8 cellular contexts compared by ENCODE assay signal in the genomic region with DNA sequence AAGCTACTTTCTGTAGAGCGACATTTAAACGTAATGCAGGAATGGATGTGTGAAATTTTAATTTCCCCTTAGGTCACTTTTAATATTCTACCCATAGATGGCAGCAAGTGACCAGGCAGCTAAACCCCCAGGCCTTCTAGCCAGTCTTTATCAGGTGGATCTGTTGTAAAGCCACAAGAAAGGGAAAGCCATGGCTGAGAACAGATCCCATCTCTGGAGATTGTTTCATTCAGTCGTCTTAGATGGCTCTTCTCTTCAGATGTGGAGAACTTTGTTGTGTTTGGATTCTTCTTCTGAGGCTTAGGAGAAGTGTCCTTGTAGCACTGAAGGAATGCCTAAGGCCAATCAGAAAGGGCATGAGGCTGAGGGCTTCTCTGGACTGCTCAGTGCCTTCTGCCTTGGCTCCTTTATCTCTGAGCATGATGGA. TPM values are rescaled to one million over a fixed set of nuclear protein-coding genes. Genes with fewer than 3 reads are reported as not detected.
DNase-seq lines count a peak whose midpoint lies in the region; ATAC-seq, FAIRE-seq and TF ChIP-seq lines count a peak whose summit lies in the region.

No MANE protein-coding gene starts in this region.

- intact Hi-C loops in colonic mucosa (cut with DNase I): loop anchor here (5.0 kb wide), 1 partner anchor 233 kb away; no protein-coding TSS in a partner anchor

- TF ChIP-seq CTCF in colonic mucosa (IDR thresholded peaks at IDR 0.05): peak; percentile 70
- TF ChIP-seq CTCF in liver (IDR thresholded peaks at IDR 0.05; ENCODE audit: low read depth, low read length, missing input control): peak; percentile 91

- no peaks in the 10 kb centered on the region for H3K4me1 ChIP-seq in colonic mucosa
- H3K4me1 ChIP-seq in liver (ENCODE audit: control insufficient read depth in 4 of 4, insufficient read depth in 4 of 4, low read length in 3 of 4): no peaks in the 10 kb centered on the region

- no peaks in the 10 kb centered on the region for H3K36me3 ChIP-seq in colonic mucosa
- H3K36me3 ChIP-seq in liver (ENCODE audit: control insufficient read depth in 4 of 4, insufficient read depth in 3 of 4, low read depth in 1 of 4, low read length in 3 of 4): no peaks in the 10 kb centered on the region

- peak; percentile 65 for FAIRE-seq in TTC549 (lab: Jason Lieb, UNC)

- H3K9ac ChIP-seq in colonic mucosa (ENCODE audit: low read depth in 2 of 2, low read length in 2 of 2): no peak overlapping the region
- H3K9ac ChIP-seq in liver (ENCODE audit: low read depth in 1 of 2, low read length in 2 of 2): no peak overlapping the region

- H3K27ac ChIP-seq in colonic mucosa: no peak overlapping the region
- H3K27ac ChIP-seq in liver (ENCODE audit: low read depth in 1 of 2, low read length in 2 of 2): no peak overlapping the region

- ATAC-seq in GM21723 (IDR thresholded peaks at IDR 0.05; ENCODE audit: unreplicated experiment): peak; percentile 63
- ATAC-seq in HG03025 (IDR thresholded peaks at IDR 0.05; ENCODE audit: low FRiP score, unreplicated experiment): no peak

- H3K27me3 ChIP-seq in colonic mucosa (no peaks in the 10 kb centered on the region), liver (ENCODE audit: control insufficient read depth in 4 of 4, insufficient read depth in 4 of 4, low read length in 3 of 4) (no peaks in the 10 kb centered on the region)

- under 1% methylated on average over 3 of the region's 3 CpGs for WGBS in liver

- DNase-seq in CD1c-positive myeloid dendritic cell (ENCODE audit: extremely low spot score): peak; percentile 71
- DNase-seq in NCI-H2107 (lab: John Stamatoyannopoulos, UW): peak; percentile 21
- DNase-seq in colonic mucosa: peak; percentile 48
- DNase-seq in superior temporal gyrus (ENCODE audit: extremely low spot score): peak; percentile 86

- H3K9me3 ChIP-seq in colonic mucosa (no peaks in the 10 kb centered on the region), liver (ENCODE audit: control insufficient read depth in 4 of 4, low read length in 3 of 4) (no peaks in the 10 kb centered on the region)

- peak; percentile 99 for TF ChIP-seq RAD21 in liver (IDR thresholded peaks at IDR 0.05)

- no peak overlapping the region for H3K4me3 ChIP-seq in colonic mucosa
- H3K4me3 ChIP-seq in liver (ENCODE audit: low read depth in 1 of 3, low read length in 3 of 3): no peak overlapping the region

TF ChIP-seq in liver, 16 proteins besides CTCF, POLR2A, EP300 and RAD21:
- TF ChIP-seq HNF4G (IDR thresholded peaks at IDR 0.05) (no peak), SP1 (IDR thresholded peaks at IDR 0.05) (no peak), GABPA (IDR thresholded peaks at IDR 0.05 in 1 of 2, conservative IDR thresholded peaks at IDR 0.05 in 1 of 2) (no peak), EGR1 (IDR thresholded peaks at IDR 0.05; ENCODE audit: low read depth in 2 of 2) (no peak), HNF4A (conservative IDR thresholded peaks at IDR 0.05) (no peak), JUND (IDR thresholded peaks at IDR 0.05) (no peak), NR2F2 (IDR thresholded peaks at IDR 0.05) (no peak), FOXA1 (IDR thresholded peaks at IDR 0.05) (no peak), YY1 (IDR thresholded peaks at IDR 0.05) (no peak), RXRA (IDR thresholded peaks at IDR 0.05) (no peak), TAF1 (conservative IDR thresholded peaks at IDR 0.05) (no peak)
- TF ChIP-seq, protein P1, sequence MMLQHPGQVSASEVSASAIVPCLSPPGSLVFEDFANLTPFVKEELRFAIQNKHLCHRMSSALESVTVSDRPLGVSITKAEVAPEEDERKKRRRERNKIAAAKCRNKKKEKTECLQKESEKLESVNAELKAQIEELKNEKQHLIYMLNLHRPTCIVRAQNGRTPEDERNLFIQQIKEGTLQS (IDR thresholded peaks at IDR 0.05): no peak
- TF ChIP-seq, protein P2, sequence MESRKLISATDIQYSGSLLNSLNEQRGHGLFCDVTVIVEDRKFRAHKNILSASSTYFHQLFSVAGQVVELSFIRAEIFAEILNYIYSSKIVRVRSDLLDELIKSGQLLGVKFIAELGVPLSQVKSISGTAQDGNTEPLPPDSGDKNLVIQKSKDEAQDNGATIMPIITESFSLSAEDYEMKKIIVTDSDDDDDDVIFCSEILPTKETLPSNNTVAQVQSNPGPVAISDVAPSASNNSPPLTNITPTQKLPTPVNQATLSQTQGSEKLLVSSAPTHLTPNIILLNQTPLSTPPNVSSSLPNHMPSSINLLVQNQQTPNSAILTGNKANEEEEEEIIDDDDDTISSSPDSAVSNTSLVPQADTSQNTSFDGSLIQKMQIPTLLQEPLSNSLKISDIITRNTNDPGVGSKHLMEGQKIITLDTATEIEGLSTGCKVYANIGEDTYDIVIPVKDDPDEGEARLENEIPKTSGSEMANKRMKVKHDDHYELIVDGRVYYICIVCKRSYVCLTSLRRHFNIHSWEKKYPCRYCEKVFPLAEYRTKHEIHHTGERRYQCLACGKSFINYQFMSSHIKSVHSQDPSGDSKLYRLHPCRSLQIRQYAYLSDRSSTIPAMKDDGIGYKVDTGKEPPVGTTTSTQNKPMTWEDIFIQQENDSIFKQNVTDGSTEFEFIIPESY (IDR thresholded peaks at IDR 0.05): no peak

RNA-seq across cellular contexts. Expression of gene RNF182, which starts 15.8 kb away (rescaled TPM):
- total RNA-seq in colonic mucosa: not detected
- total RNA-seq in liver: 1 to 10 TPM in 1 of 2 donors, not detected in 1; 1.4 TPM
- not detected for polyA plus RNA-seq in liver

Comparison
In these comparisons a context has a peak if more than half of its experiments do, and no peak if none do; other contexts are left out.
1. DNase-seq: peak in every context shown above with its lines; median percentile 86 in superior temporal gyrus; 71 in CD1c-positive myeloid dendritic cell; 48 in colonic mucosa; 21 in NCI-H2107.